In genomic region chr1:120176092-120176855, GRCh38 we compare ENCODE assay signal across 1 cellular context.
TF ChIP-seq lines count a peak whose summit lies in the region.

TSS of gene SEC22B (minus strand) at chr1:120176520. CDS start at chr1:120176381, 139 bp downstream.

TF ChIP-seq in K562, 482 proteins besides CTCF, POLR2A, EP300 and RAD21 (continued from another document and continues in another):
- TF ChIP-seq, protein P1, sequence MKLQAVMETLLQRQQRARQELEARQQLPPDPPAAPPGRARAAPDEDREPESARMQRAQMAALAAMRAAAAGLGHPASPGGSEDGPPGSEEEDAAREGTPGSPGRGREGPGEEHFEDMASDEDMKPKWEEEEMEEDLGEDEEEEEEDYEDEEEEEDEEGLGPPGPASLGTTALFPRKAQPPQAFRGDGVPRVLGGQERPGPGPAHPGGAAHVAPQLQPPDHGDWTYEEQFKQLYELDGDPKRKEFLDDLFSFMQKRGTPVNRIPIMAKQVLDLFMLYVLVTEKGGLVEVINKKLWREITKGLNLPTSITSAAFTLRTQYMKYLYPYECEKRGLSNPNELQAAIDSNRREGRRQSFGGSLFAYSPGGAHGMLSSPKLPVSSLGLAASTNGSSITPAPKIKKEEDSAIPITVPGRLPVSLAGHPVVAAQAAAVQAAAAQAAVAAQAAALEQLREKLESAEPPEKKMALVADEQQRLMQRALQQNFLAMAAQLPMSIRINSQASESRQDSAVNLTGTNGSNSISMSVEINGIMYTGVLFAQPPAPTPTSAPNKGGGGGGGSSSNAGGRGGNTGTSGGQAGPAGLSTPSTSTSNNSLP (IDR thresholded peaks at IDR 0.05; ENCODE audit: borderline replicate concordance, low read depth, low read length), result peak; percentile 68; the same call in 1 of the 2 replicates
- TF ChIP-seq KLF10 (CRISPR knock-in tag; IDR thresholded peaks at IDR 0.05), result no peak
- TF ChIP-seq ZBTB12 (CRISPR knock-in tag; IDR thresholded peaks at IDR 0.05), result peak; percentile 87
- TF ChIP-seq, protein P2, sequence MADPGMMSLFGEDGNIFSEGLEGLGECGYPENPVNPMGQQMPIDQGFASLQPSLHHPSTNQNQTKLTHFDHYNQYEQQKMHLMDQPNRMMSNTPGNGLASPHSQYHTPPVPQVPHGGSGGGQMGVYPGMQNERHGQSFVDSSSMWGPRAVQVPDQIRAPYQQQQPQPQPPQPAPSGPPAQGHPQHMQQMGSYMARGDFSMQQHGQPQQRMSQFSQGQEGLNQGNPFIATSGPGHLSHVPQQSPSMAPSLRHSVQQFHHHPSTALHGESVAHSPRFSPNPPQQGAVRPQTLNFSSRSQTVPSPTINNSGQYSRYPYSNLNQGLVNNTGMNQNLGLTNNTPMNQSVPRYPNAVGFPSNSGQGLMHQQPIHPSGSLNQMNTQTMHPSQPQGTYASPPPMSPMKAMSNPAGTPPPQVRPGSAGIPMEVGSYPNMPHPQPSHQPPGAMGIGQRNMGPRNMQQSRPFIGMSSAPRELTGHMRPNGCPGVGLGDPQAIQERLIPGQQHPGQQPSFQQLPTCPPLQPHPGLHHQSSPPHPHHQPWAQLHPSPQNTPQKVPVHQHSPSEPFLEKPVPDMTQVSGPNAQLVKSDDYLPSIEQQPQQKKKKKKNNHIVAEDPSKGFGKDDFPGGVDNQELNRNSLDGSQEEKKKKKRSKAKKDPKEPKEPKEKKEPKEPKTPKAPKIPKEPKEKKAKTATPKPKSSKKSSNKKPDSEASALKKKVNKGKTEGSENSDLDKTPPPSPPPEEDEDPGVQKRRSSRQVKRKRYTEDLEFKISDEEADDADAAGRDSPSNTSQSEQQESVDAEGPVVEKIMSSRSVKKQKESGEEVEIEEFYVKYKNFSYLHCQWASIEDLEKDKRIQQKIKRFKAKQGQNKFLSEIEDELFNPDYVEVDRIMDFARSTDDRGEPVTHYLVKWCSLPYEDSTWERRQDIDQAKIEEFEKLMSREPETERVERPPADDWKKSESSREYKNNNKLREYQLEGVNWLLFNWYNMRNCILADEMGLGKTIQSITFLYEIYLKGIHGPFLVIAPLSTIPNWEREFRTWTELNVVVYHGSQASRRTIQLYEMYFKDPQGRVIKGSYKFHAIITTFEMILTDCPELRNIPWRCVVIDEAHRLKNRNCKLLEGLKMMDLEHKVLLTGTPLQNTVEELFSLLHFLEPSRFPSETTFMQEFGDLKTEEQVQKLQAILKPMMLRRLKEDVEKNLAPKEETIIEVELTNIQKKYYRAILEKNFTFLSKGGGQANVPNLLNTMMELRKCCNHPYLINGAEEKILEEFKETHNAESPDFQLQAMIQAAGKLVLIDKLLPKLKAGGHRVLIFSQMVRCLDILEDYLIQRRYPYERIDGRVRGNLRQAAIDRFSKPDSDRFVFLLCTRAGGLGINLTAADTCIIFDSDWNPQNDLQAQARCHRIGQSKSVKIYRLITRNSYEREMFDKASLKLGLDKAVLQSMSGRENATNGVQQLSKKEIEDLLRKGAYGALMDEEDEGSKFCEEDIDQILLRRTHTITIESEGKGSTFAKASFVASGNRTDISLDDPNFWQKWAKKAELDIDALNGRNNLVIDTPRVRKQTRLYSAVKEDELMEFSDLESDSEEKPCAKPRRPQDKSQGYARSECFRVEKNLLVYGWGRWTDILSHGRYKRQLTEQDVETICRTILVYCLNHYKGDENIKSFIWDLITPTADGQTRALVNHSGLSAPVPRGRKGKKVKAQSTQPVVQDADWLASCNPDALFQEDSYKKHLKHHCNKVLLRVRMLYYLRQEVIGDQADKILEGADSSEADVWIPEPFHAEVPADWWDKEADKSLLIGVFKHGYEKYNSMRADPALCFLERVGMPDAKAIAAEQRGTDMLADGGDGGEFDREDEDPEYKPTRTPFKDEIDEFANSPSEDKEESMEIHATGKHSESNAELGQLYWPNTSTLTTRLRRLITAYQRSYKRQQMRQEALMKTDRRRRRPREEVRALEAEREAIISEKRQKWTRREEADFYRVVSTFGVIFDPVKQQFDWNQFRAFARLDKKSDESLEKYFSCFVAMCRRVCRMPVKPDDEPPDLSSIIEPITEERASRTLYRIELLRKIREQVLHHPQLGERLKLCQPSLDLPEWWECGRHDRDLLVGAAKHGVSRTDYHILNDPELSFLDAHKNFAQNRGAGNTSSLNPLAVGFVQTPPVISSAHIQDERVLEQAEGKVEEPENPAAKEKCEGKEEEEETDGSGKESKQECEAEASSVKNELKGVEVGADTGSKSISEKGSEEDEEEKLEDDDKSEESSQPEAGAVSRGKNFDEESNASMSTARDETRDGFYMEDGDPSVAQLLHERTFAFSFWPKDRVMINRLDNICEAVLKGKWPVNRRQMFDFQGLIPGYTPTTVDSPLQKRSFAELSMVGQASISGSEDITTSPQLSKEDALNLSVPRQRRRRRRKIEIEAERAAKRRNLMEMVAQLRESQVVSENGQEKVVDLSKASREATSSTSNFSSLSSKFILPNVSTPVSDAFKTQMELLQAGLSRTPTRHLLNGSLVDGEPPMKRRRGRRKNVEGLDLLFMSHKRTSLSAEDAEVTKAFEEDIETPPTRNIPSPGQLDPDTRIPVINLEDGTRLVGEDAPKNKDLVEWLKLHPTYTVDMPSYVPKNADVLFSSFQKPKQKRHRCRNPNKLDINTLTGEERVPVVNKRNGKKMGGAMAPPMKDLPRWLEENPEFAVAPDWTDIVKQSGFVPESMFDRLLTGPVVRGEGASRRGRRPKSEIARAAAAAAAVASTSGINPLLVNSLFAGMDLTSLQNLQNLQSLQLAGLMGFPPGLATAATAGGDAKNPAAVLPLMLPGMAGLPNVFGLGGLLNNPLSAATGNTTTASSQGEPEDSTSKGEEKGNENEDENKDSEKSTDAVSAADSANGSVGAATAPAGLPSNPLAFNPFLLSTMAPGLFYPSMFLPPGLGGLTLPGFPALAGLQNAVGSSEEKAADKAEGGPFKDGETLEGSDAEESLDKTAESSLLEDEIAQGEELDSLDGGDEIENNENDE (IDR thresholded peaks at IDR 0.05; ENCODE audit: low read depth, low read length), result peak; percentile 64
- TF ChIP-seq RERE (CRISPR knock-in tag; IDR thresholded peaks at IDR 0.05; ENCODE audit: borderline replicate concordance), result no peak
- 0 out of 2 replicates have a peak, but pooled peaks have one; percentile 22 for TF ChIP-seq ZNF431 (CRISPR knock-in tag; IDR thresholded peaks at IDR 0.05)
- TF ChIP-seq MEF2D (tag; conservative IDR thresholded peaks at IDR 0.05; ENCODE audit: low read depth), result peak; percentile 74; the same call in 1 of the 2 replicates
- TF ChIP-seq SAFB (IDR thresholded peaks at IDR 0.05; ENCODE audit: borderline replicate concordance, low read depth, low read length), result no peak
- TF ChIP-seq ASH1L (IDR thresholded peaks at IDR 0.05; ENCODE audit: borderline replicate concordance, low read depth, partially characterized antibody), result no peak
- no peak for TF ChIP-seq NFYB (IDR thresholded peaks at IDR 0.05; ENCODE audit: extremely low read depth, insufficient read length)
- TF ChIP-seq ZNF512 (tag; IDR thresholded peaks at IDR 0.05), result no peak
- TF ChIP-seq ZNF696 (CRISPR knock-in tag; conservative IDR thresholded peaks at IDR 0.05), result no peak
- peak; percentile 78 for TF ChIP-seq FOXK1 (CRISPR knock-in tag; IDR thresholded peaks at IDR 0.05; ENCODE audit: borderline replicate concordance)
- peak; percentile 39 for TF ChIP-seq SMARCA4 (IDR thresholded peaks at IDR 0.05)
- peak; percentile 85 for TF ChIP-seq HMBOX1 (IDR thresholded peaks at IDR 0.05)
- peak; percentile 40 for TF ChIP-seq HMGN3 (IDR thresholded peaks at IDR 0.05; ENCODE audit: borderline replicate concordance, extremely low read depth, insufficient read length, low read depth, low read length)
- no peak for TF ChIP-seq DLX4 (CRISPR knock-in tag; IDR thresholded peaks at IDR 0.05)
- TF ChIP-seq, protein P3, sequence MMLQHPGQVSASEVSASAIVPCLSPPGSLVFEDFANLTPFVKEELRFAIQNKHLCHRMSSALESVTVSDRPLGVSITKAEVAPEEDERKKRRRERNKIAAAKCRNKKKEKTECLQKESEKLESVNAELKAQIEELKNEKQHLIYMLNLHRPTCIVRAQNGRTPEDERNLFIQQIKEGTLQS (IDR thresholded peaks at IDR 0.05), result peak; percentile 67
- TF ChIP-seq, protein P3 (CRISPR knock-in tag; conservative IDR thresholded peaks at IDR 0.05), result peak; percentile 92
- TF ChIP-seq, protein P4, sequence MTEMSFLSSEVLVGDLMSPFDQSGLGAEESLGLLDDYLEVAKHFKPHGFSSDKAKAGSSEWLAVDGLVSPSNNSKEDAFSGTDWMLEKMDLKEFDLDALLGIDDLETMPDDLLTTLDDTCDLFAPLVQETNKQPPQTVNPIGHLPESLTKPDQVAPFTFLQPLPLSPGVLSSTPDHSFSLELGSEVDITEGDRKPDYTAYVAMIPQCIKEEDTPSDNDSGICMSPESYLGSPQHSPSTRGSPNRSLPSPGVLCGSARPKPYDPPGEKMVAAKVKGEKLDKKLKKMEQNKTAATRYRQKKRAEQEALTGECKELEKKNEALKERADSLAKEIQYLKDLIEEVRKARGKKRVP (CRISPR knock-in tag; IDR thresholded peaks at IDR 0.05), result 0 out of 2 replicates have a peak, but pooled peaks have one; percentile 52
- TF ChIP-seq SIRT6 (IDR thresholded peaks at IDR 0.05; ENCODE audit: low read depth, low read length), result no peak
